2 cellular contexts compared by ENCODE assay signal in genomic region chr21:44291936-44292811, GRCh38.
TF ChIP-seq lines count a peak whose summit lies in the region.

No MANE protein-coding gene starts in this region.

TF ChIP-seq in HEK293T, 16 proteins besides CTCF, POLR2A, EP300 and RAD21:
- no peak for TF ChIP-seq CTBP1 (IDR thresholded peaks at IDR 0.05; ENCODE audit: borderline replicate concordance)
- no peak for TF ChIP-seq ELF4 (IDR thresholded peaks at IDR 0.05)
- TF ChIP-seq TARDBP (IDR thresholded peaks at IDR 0.05), result no peak
- no peak for TF ChIP-seq LEF1 (IDR thresholded peaks at IDR 0.05; ENCODE audit: borderline replicate concordance)
- TF ChIP-seq ARNT (IDR thresholded peaks at IDR 0.05), result no peak
- TF ChIP-seq FOXA1 (IDR thresholded peaks at IDR 0.05), result no peak
- TF ChIP-seq NFRKB (IDR thresholded peaks at IDR 0.05), result no peak
- TF ChIP-seq FOXK2 (IDR thresholded peaks at IDR 0.05), result no peak
- no peak for TF ChIP-seq SUZ12 (IDR thresholded peaks at IDR 0.05)
- no peak for TF ChIP-seq FOXM1 (IDR thresholded peaks at IDR 0.05; ENCODE audit: borderline replicate concordance)
- TF ChIP-seq L3MBTL2 (conservative IDR thresholded peaks at IDR 0.05), result no peak
- no peak for TF ChIP-seq SP1 (IDR thresholded peaks at IDR 0.05)
- TF ChIP-seq ZNF384 (IDR thresholded peaks at IDR 0.05), result no peak
- no peak for TF ChIP-seq PKNOX1 (IDR thresholded peaks at IDR 0.05)

TF ChIP-seq in K562, 482 proteins besides CTCF, POLR2A, EP300 and RAD21:
- TF ChIP-seq ESRRA (IDR thresholded peaks at IDR 0.05; ENCODE audit: borderline replicate concordance, low read depth) (no peak), SP1 (CRISPR knock-in tag; IDR thresholded peaks at IDR 0.05) (peak; percentile 59; the same call in 1 of the 2 replicates), CSDE1 (IDR thresholded peaks at IDR 0.05) (no peak), ZNF586 (CRISPR knock-in tag; conservative IDR thresholded peaks at IDR 0.05) (no peak), ERF (CRISPR knock-in tag; IDR thresholded peaks at IDR 0.05) (no peak), ZKSCAN1 (IDR thresholded peaks at IDR 0.05; ENCODE audit: low read depth, low read length) (peak; percentile 66), PHF20 (IDR thresholded peaks at IDR 0.05; ENCODE audit: partially characterized antibody) (no peak)
TF ChIP-seq in K562: peak in this region for 2.
